Comparison of ENCODE assay signal across 8 cellular contexts in genomic region chr3:14124615-14125192, GRCh38.
DNase-seq lines count a peak whose midpoint lies in the region; ATAC-seq lines count a peak whose summit lies in the region.

TSS of gene CHCHD4 (minus strand) at chr3:14124870. CDS start at chr3:14124676, 194 bp downstream.
A gene with protein sequence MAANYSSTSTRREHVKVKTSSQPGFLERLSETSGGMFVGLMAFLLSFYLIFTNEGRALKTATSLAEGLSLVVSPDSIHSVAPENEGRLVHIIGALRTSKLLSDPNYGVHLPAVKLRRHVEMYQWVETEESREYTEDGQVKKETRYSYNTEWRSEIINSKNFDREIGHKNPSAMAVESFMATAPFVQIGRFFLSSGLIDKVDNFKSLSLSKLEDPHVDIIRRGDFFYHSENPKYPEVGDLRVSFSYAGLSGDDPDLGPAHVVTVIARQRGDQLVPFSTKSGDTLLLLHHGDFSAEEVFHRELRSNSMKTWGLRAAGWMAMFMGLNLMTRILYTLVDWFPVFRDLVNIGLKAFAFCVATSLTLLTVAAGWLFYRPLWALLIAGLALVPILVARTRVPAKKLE (plus strand): TSS chr3:14125052. CDS start chr3:14125194, 142 bp downstream.

- H3K36me3 Mint-ChIP-seq in central memory CD8-positive, alpha-beta T cell (ENCODE audit: insufficient read depth) = peaks cover 40% of the 10 kb centered on the region

- H3K4me3 Mint-ChIP-seq in central memory CD8-positive, alpha-beta T cell = peak within 1 kb of the TSS; percentile 95

- no peaks in the 10 kb centered on the region for H3K9me3 Mint-ChIP-seq in central memory CD8-positive, alpha-beta T cell

- peak within 1 kb of the TSS; percentile 99 for H3K27ac Mint-ChIP-seq in central memory CD8-positive, alpha-beta T cell (ENCODE audit: low read depth)

- H3K4me1 Mint-ChIP-seq in central memory CD8-positive, alpha-beta T cell = peaks cover 72% of the 10 kb centered on the region

- DNase-seq in AG08396 (ENCODE audit: low spot score) (peak; percentile 100), NCI-H345 treated with DMSO at 0.1 percent for 48 hours (lab: John Stamatoyannopoulos, UW; ENCODE audit: unreplicated experiment) (peak; percentile 94), islet precursor cell (peak; percentile 100)
- peak; percentile 97 for DNase-seq in activated CD4-positive, CD25-positive, alpha-beta regulatory T cell treated with anti-CD3 and anti-CD28 coated beads, Interleukin-2, amount 50 U/mL, for 16 hours (ENCODE audit: low read depth, low spot score)
- DNase-seq in central memory CD8-positive, alpha-beta T cell (ENCODE audit: low spot score in 2 of 2) = peak; percentile 96 to 97
- DNase-seq in stimulated activated CD4-positive, alpha-beta T cell treated with anti-CD3 and anti-CD28 coated beads, Interleukin-12 subunit alpha, Interleukin-12 subunit beta, amount 100 ng/mL, for 48 hours (ENCODE audit: low read depth in 2 of 3, low spot score in 1 of 3) = peak; percentile 93 to 97 (median 96)

- peak; percentile 85 for ATAC-seq in GM19023 (IDR thresholded peaks at IDR 0.05; ENCODE audit: unreplicated experiment)
- peak; percentile 84 for ATAC-seq in HG03280 (IDR thresholded peaks at IDR 0.05; ENCODE audit: unreplicated experiment)
- peak; percentile 93 for ATAC-seq in central memory CD8-positive, alpha-beta T cell (replicated peaks; ENCODE audit: extremely low read depth, poor library complexity, severe bottlenecking)

- H3K27me3 Mint-ChIP-seq in central memory CD8-positive, alpha-beta T cell = no peaks in the 10 kb centered on the region

Comparison
In these comparisons a context has a peak if more than half of its experiments do, and no peak if none do; other contexts are left out.
1. Peak in every context shown above with its lines: DNase-seq and ATAC-seq.